8 cellular contexts compared by ENCODE assay signal in genomic region chr11:117143871-117144476, GRCh38. TPM values are rescaled to one million over a fixed set of nuclear protein-coding genes. Genes with fewer than 3 reads are reported as not detected.
A peak's percentile ranks its signal among the peaks of the same experiment; 100 is the strongest.
DNase-seq lines count a peak whose midpoint lies in the region; ATAC-seq, FAIRE-seq and TF ChIP-seq lines count a peak whose summit lies in the region.

Gene PAFAH1B2 (plus strand): TSS chr11:117144287. CDS start chr11:117152448, 8,161 bp downstream.

- ATAC-seq in GM21381 (IDR thresholded peaks at IDR 0.05; ENCODE audit: unreplicated experiment): peak; percentile 98

- no TSS peak for BruUV-seq in Caco-2 (replicated peaks; lab: Mats Ljungman, UMichigan)

- CTCF ChIA-PET in Caco-2 (lab: Charles Lee): interaction anchor here (0.6 to 3.0 kb wide), 12 partner anchors 11 to 1550 kb away, joined by 3 to 14 read pairs (median 4); partner anchors contain the start of genes APOA1, PCSK7 and SIDT2

- peaks cover 56% of the 10 kb centered on the region for H3K36me3 Mint-ChIP-seq in Caco-2 (ENCODE audit: insufficient read depth, unreplicated experiment)

- peak within 1 kb of the TSS; percentile 74 for H3K27ac ChIP-seq in effector memory CD4-positive, alpha-beta T cell (ENCODE audit: insufficient read depth, low read length, poor library complexity, severe bottlenecking)

- H3K27me3 ChIP-seq in Caco-2 (replicated peaks; ENCODE audit: control insufficient read depth, insufficient read depth, low read length): no peaks in the 10 kb centered on the region
- no peaks in the 10 kb centered on the region for H3K27me3 ChIP-seq in effector memory CD4-positive, alpha-beta T cell (replicated peaks; ENCODE audit: control insufficient read depth, insufficient read depth, low read length, poor library complexity, severe bottlenecking)

- H3K9me3 Mint-ChIP-seq in Caco-2 (ENCODE audit: unreplicated experiment): no peaks in the 10 kb centered on the region

- peak within 1 kb of the TSS; percentile 98 for H3K4me3 Mint-ChIP-seq in Caco-2 (ENCODE audit: unreplicated experiment)

- POLR2A ChIA-PET in Caco-2 (lab: Charles Lee): interaction anchor here (0.5 to 2.4 kb wide), 12 partner anchors 15 to 371 kb away, joined by 3 to 21 read pairs (median 8); partner anchors contain the start of genes CEP164, SIDT2, SIK3 and TAGLN

- intact Hi-C loops in Caco-2 (cut with micrococcal nuclease; ENCODE audit: unreplicated experiment): loop anchor here (1.0 kb wide), 1 partner anchor 34 kb away; the partner anchor contains the start of gene SIDT2

- no peaks in the 10 kb centered on the region for H3K27me3 Mint-ChIP-seq in Caco-2 (ENCODE audit: insufficient read depth, unreplicated experiment)

- peaks cover 4% of the 10 kb centered on the region; the same call in 1 of the 2 replicates for H3K36me3 ChIP-seq in Caco-2 (ENCODE audit: control insufficient read depth, insufficient read depth, low read length)
- H3K36me3 ChIP-seq in effector memory CD4-positive, alpha-beta T cell (ENCODE audit: control insufficient read depth, insufficient read depth, low read length): peaks cover 7% of the 10 kb centered on the region

- peak within 1 kb of the TSS; percentile 89 for H3K4me3 ChIP-seq in Caco-2 (ENCODE audit: low read depth, low read length)
- peak within 1 kb of the TSS; percentile 69 for H3K4me3 ChIP-seq in effector memory CD4-positive, alpha-beta T cell (ENCODE audit: insufficient read depth, low read depth, low read length, poor library complexity, severe bottlenecking)

- peaks cover 6% of the 10 kb centered on the region for H3K4me1 Mint-ChIP-seq in Caco-2 (ENCODE audit: low read depth, unreplicated experiment)

- peaks cover 6% of the 10 kb centered on the region; the same call in 1 of the 2 replicates for H3K4me1 ChIP-seq in Caco-2
- peaks cover 16% of the 10 kb centered on the region for H3K4me1 ChIP-seq in effector memory CD4-positive, alpha-beta T cell (ENCODE audit: control insufficient read depth, insufficient read depth, low read length, poor library complexity, severe bottlenecking)

- no peak for TF ChIP-seq CTCF in Caco-2 (IDR thresholded peaks at IDR 0.05; ENCODE audit: insufficient read depth in 1 of 2, low read depth in 1 of 2, low read length in 1 of 2, severe bottlenecking in 1 of 2, unreplicated experiment in 1 of 2)

- FAIRE-seq in HTR-8/SVneo (lab: Jason Lieb, UNC): peak; percentile 57

- DNase-seq in Caco-2: peak; percentile 98 to 99
- DNase-seq in HTR-8/SVneo (ENCODE audit: insufficient read length, low spot score): peak; percentile 98
- DNase-seq in NOMO-1 treated with DMSO at 0.1 percent for 48 hours (lab: John Stamatoyannopoulos, UW; ENCODE audit: unreplicated experiment): peak; percentile 87
- peak; percentile 88 to 91 for DNase-seq in activated CD8-positive, alpha-beta memory T cell treated with anti-CD3 and anti-CD28 coated beads for 4 hours (ENCODE audit: low read depth in 2 of 2)
- DNase-seq in effector memory CD4-positive, alpha-beta T cell: peak; percentile 87 to 91 (median 88)
- DNase-seq in medulla oblongata (ENCODE audit: extremely low spot score): peak; percentile 96
- DNase-seq in stimulated activated CD4-positive, alpha-beta T cell treated with anti-CD3 and anti-CD28 coated beads, TNF-alpha, amount 100 ng/mL, for 48 hours (ENCODE audit: low read depth in 3 of 3): peak; percentile 91 to 97 (median 94)

- no peaks in the 10 kb centered on the region for H3K9me3 ChIP-seq in Caco-2
- H3K9me3 ChIP-seq in effector memory CD4-positive, alpha-beta T cell (ENCODE audit: control insufficient read depth, low read length): no peaks in the 10 kb centered on the region

- H3K27ac Mint-ChIP-seq in Caco-2 (ENCODE audit: unreplicated experiment): peak within 1 kb of the TSS; percentile 95

RNA-seq across cellular contexts. Expression of gene PAFAH1B2, which starts in this region (rescaled TPM):
- 167 and 168 TPM in 2 replicates for total RNA-seq in Caco-2 (2022)

Comparison
In these comparisons a context has a peak if more than half of its experiments do, and no peak if none do; other contexts are left out.
1. Peak in every context shown above with its lines: DNase-seq, ATAC-seq, H3K4me3 ChIP-seq and H3K27ac ChIP-seq.